Comparison of ENCODE assay signal across 3 cellular contexts in the genomic region with DNA sequence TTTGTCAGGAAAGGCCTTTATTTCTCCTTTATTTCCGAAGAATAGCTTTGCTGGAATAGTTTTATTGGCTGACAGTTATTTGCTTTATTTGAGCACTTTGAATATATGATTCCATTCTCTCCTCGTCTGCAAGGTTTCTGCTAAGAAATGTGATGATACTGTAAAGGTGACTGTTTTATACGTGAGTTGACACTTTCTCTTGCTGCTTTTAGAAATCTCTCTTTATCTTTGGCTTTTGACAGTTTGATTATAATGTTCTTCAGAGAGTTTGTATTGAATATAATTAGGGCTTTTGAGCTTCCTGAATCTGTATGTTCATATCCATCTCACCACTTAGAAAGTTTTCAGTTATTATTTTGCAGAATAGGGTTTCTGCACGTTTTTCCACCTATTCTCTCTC.
"Had no signal": no experiment of that assay in that cellular context is flagged by ENCODE, and none has a peak within 500 bp of the region (broad histone marks: within the 10 kb centered on the region; RNA-seq: fewer than 3 reads in every experiment).

No MANE protein-coding gene starts in this region.

- H3K4me3 ChIP-seq: GM12878 had no signal

- DNase-seq: GDM1, GF-D8 had no signal

- ATAC-seq: GM12878 had no signal
